ENCODE assay signal across 19 cellular contexts in genomic region chr2:124018894-124019293, GRCh38. TPM values are rescaled to one million over a fixed set of nuclear protein-coding genes. Genes with fewer than 3 reads are reported as not detected.
A peak's percentile ranks its signal among the peaks of the same experiment; 100 is the strongest.
DNase-seq lines count a peak whose midpoint lies in the region; ATAC-seq and TF ChIP-seq lines count a peak whose summit lies in the region.
"Had no signal": no experiment of that assay in that cellular context is flagged by ENCODE, and none has a peak within 500 bp of the region (broad histone marks: within the 10 kb centered on the region; RNA-seq: fewer than 3 reads in every experiment).

No MANE protein-coding gene starts in this region.

- H3K4me3 ChIP-seq in SK-N-MC (no peak overlapping the region), hepatocyte (no peak overlapping the region)
- H3K4me3 ChIP-seq: heart left ventricle, K562, prostate gland, tibial nerve had no signal

- H3K9me2 ChIP-seq in hepatocyte (replicated peaks; ENCODE audit: insufficient read depth), result no peaks in the 10 kb centered on the region

- ATAC-seq in HG03280 (IDR thresholded peaks at IDR 0.05; ENCODE audit: unreplicated experiment) (no peak), HG03457 (IDR thresholded peaks at IDR 0.05; ENCODE audit: unreplicated experiment) (no peak)
- ATAC-seq: heart left ventricle; K562; naive thymus-derived CD4-positive, alpha-beta T cell had no signal

- no peak overlapping the region for H3K4me2 ChIP-seq in hepatocyte

- TF ChIP-seq CTCF in hepatocyte (IDR thresholded peaks at IDR 0.05; ENCODE audit: poor library complexity), result peak; percentile 52

- H3K79me2 ChIP-seq in hepatocyte, result no peaks in the 10 kb centered on the region

- H3K27ac ChIP-seq in SK-N-MC (no peak overlapping the region), hepatocyte (no peak overlapping the region)
- H3K27ac ChIP-seq: heart left ventricle, prostate gland, tibial nerve had no signal

- H3K4me1 ChIP-seq in hepatocyte (ENCODE audit: insufficient read depth), result no peaks in the 10 kb centered on the region
- H3K4me1 ChIP-seq: heart left ventricle, prostate gland, tibial nerve had no signal

- H3K36me3 ChIP-seq in SK-N-MC (ENCODE audit: insufficient read depth, low read length) (no peaks in the 10 kb centered on the region), hepatocyte (replicated peaks; ENCODE audit: insufficient read depth, low read depth) (no peaks in the 10 kb centered on the region)
- H3K36me3 ChIP-seq: heart left ventricle, prostate gland, tibial nerve had no signal

- no peaks in the 10 kb centered on the region for H4K20me1 ChIP-seq in hepatocyte (ENCODE audit: insufficient read depth, poor library complexity, severe bottlenecking)

- H3K9ac ChIP-seq in SK-N-MC (ENCODE audit: insufficient read length), result no peak overlapping the region

- no peaks in the 10 kb centered on the region for H3K9me3 ChIP-seq in SK-N-MC (ENCODE audit: low read depth, low read length)
- H3K9me3 ChIP-seq in hepatocyte (ENCODE audit: low read depth), result no peaks in the 10 kb centered on the region
- H3K9me3 ChIP-seq: heart left ventricle, prostate gland, tibial nerve had no signal

- no peak overlapping the region for H2AFZ ChIP-seq in hepatocyte

- peaks cover 21% of the 10 kb centered on the region for H3K27me3 ChIP-seq in hepatocyte

- DNase-seq in D341Med (ENCODE audit: low spot score) (peak; percentile 23), Kasumi-1 (lab: John Stamatoyannopoulos, UW) (peak; percentile 46 to 48), SK-N-MC (ENCODE audit: low read depth, low spot score) (peak; percentile 20), hepatocyte (ENCODE audit: low spot score) (peak; percentile 19), GM19238 (ENCODE audit: insufficient read length, low spot score) (no peak), SW 1271 (lab: John Stamatoyannopoulos, UW) (no peak)
- DNase-seq: activated CD4-positive, alpha-beta T cell treated with anti-CD3 and anti-CD28 coated beads, Interleukin-2, amount 50 U/mL, for 1 hour; heart left ventricle; islet precursor cell; mammary epithelial cell; naive thymus-derived CD4-positive, alpha-beta T cell; stimulated activated naive CD4-positive, alpha-beta T cell had no signal

RNA-seq across cellular contexts. Expression of gene CNTNAP5, which starts 6.2 kb away (rescaled TPM):
- total RNA-seq in hepatocyte, result 0.12 TPM in 1 of 2 replicates, not detected in the other
- polyA plus RNA-seq in hepatocyte, result 0.28 and 0.41 TPM in 2 replicates
- total RNA-seq: dermis microvascular lymphatic vessel endothelial cell; heart left ventricle; K562; mammary epithelial cell; naive thymus-derived CD4-positive, alpha-beta T cell; NCI-H460 had no signal
- polyA plus RNA-seq: heart left ventricle; K562; mammary epithelial cell; naive thymus-derived CD4-positive, alpha-beta T cell had no signal

Comparison
In these comparisons a context has a peak if more than half of its experiments do, and no peak if none do; other contexts are left out.
1. DNase-seq: peak in D341Med (single experiment), Kasumi-1 (2 of 2), SK-N-MC (single experiment) and hepatocyte (single experiment); none in GM19238 (single experiment) and SW 1271 (0 of 2).